In genomic region chr11:43580735-43581369, GRCh38 we compare ENCODE assay signal across 9 cellular contexts.
DNase-seq lines count a peak whose midpoint lies in the region; ATAC-seq and TF ChIP-seq lines count a peak whose summit lies in the region.
"Had no signal": no experiment of that assay in that cellular context is flagged by ENCODE, and none has a peak within 500 bp of the region (broad histone marks: within the 10 kb centered on the region; RNA-seq: fewer than 3 reads in every experiment).

No MANE protein-coding gene starts in this region.

- H3K36me3 ChIP-seq in SK-N-MC (ENCODE audit: insufficient read depth, low read length) = no peaks in the 10 kb centered on the region
- no peaks in the 10 kb centered on the region for H3K36me3 ChIP-seq in skeletal muscle tissue (ENCODE audit: control insufficient read depth in 3 of 3, insufficient read depth in 3 of 3, low read length in 3 of 3)
- H3K36me3 ChIP-seq: BLaER1 had no signal

- H3K9me3 ChIP-seq in SK-N-MC (ENCODE audit: low read depth, low read length) = no peaks in the 10 kb centered on the region
- no peaks in the 10 kb centered on the region for H3K9me3 ChIP-seq in skeletal muscle tissue (ENCODE audit: control insufficient read depth in 3 of 3, low read length in 3 of 3)

- TF ChIP-seq CTCF in fibroblast of mammary gland (conservative IDR thresholded peaks at IDR 0.05; ENCODE audit: control insufficient read depth, insufficient read depth, low read depth, low read length) = no peak

- peaks cover 86 to 91% (median 89%) of the 10 kb centered on the region in 3 donors for H3K27me3 ChIP-seq in skeletal muscle tissue (ENCODE audit: control insufficient read depth in 3 of 3, insufficient read depth in 3 of 3, low read length in 3 of 3)

- peak; percentile 24 for DNase-seq in NCI-H146 (lab: John Stamatoyannopoulos, UW)
- no peak for DNase-seq in NCI-H146 treated with DMSO at 0.1 percent for 48 hours (lab: John Stamatoyannopoulos, UW; ENCODE audit: unreplicated experiment)
- no peak for DNase-seq in SK-N-MC (ENCODE audit: low read depth, low spot score)
- peak; percentile 23 for DNase-seq in fibroblast of mammary gland (ENCODE audit: low read depth)
- no peak for DNase-seq in stimulated activated CD4-positive, alpha-beta T cell treated with anti-CD3 and anti-CD28 coated beads, Interleukin-4, amount 100 ng/mL, for 24 hours
- no peak for DNase-seq in NK-92 (lab: John Stamatoyannopoulos, UW; ENCODE audit: unreplicated experiment)

- H3K9ac ChIP-seq in SK-N-MC (ENCODE audit: insufficient read length) = no peak overlapping the region
- no peak overlapping the region for H3K9ac ChIP-seq in skeletal muscle tissue (ENCODE audit: low read depth in 1 of 3, low read length in 3 of 3)
- H3K9ac ChIP-seq: BLaER1 had no signal

- H3K4me3 ChIP-seq in SK-N-MC = peak overlapping the region; percentile 82
- H3K4me3 ChIP-seq in fibroblast of mammary gland (ENCODE audit: control insufficient read depth, low read depth, low read length) = peak overlapping the region; percentile 25
- H3K4me3 ChIP-seq in skeletal muscle tissue (ENCODE audit: low read length in 3 of 3) = peak overlapping the region; percentile 14 to 60 (median 57)

- peaks cover 25 to 53% (median 37%) of the 10 kb centered on the region in 3 donors for H3K4me1 ChIP-seq in skeletal muscle tissue (ENCODE audit: control insufficient read depth in 3 of 3, insufficient read depth in 3 of 3, low read length in 3 of 3)
- H3K4me1 ChIP-seq: BLaER1 had no signal

- ATAC-seq in HG03442 (IDR thresholded peaks at IDR 0.05; ENCODE audit: unreplicated experiment) = no peak

- H3K27ac ChIP-seq in SK-N-MC = no peak overlapping the region
- H3K27ac ChIP-seq in skeletal muscle tissue (ENCODE audit: low read depth, low read length) = no peak overlapping the region
- H3K27ac ChIP-seq: BLaER1 had no signal

Comparison
In these comparisons a context has a peak if more than half of its experiments do, and no peak if none do; other contexts are left out.
1. DNase-seq: peak in NCI-H146 (single experiment) and fibroblast of mammary gland (single experiment); none in NCI-H146 treated with DMSO at 0.1 percent for 48 hours (single experiment), SK-N-MC (single experiment), stimulated activated CD4-positive, alpha-beta T cell treated with anti-CD3 and anti-CD28 coated beads, Interleukin-4, amount 100 ng/mL, for 24 hours (single experiment) and NK-92 (single experiment).
2. H3K4me3 ChIP-seq: peak in every context shown above with its lines; median percentile 82 in SK-N-MC; 57 in skeletal muscle tissue; 25 in fibroblast of mammary gland.